Comparison of ENCODE assay signal across 16 cellular contexts in the genomic region with DNA sequence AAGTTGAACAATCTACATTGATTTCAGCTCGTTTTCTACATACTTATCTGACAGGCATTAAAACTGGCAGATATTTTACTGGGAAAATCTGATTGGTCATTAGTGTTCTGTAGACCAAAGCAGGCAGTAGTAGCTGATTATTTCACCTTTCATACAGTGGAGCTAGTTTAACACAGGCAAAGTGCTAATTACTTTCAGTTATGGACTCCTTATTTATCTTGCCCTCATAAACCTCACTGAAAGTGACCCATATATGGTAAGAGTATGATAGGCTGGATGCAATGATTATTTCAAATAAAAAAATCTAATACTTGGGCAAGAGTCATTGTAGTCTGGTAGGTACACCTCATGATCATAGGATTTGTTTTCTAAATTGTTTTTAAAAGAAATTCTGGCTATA.
A peak's percentile ranks its signal among the peaks of the same experiment; 100 is the strongest.
DNase-seq lines count a peak whose midpoint lies in the region; ATAC-seq, FAIRE-seq and TF ChIP-seq lines count a peak whose summit lies in the region.
"Had no signal": no experiment of that assay in that cellular context is flagged by ENCODE, and none has a peak within 500 bp of the region (broad histone marks: within the 10 kb centered on the region; RNA-seq: fewer than 3 reads in every experiment).

No MANE protein-coding gene starts in this region.

- peaks cover 12% of the 10 kb centered on the region for H3K4me1 ChIP-seq in mucosa of descending colon (ENCODE audit: low read depth)
- H3K4me1 ChIP-seq in smooth muscle cell (ENCODE audit: low read depth), result peaks cover 17% of the 10 kb centered on the region
- peaks cover 0 to 23% (median 2%) of the 10 kb centered on the region in 4 donors for H3K4me1 ChIP-seq in Peyer's patch

- peak; percentile 66 for ATAC-seq in mucosa of descending colon
- ATAC-seq: GM12878, GM23338, HCT116 had no signal

- H3K36me3 Mint-ChIP-seq in chondrocyte (ENCODE audit: low read depth), result peaks cover 12% of the 10 kb centered on the region
- H3K36me3 Mint-ChIP-seq: CD4-positive, alpha-beta memory T cell had no signal

- H3K4me3 ChIP-seq in mucosa of descending colon, result no peak overlapping the region
- H3K4me3 ChIP-seq in smooth muscle cell, result no peak overlapping the region
- H3K4me3 ChIP-seq in Peyer's patch, result no peak overlapping the region
- H3K4me3 ChIP-seq: GM12878, GM23338 had no signal

- WGBS in smooth muscle cell (ENCODE audit: low lambda C conversion rate), result 83% methylated on average over 1 of the region's 1 CpG

- no peaks in the 10 kb centered on the region for H3K9me3 ChIP-seq in mucosa of descending colon
- no peaks in the 10 kb centered on the region for H3K9me3 ChIP-seq in smooth muscle cell (replicated peaks; ENCODE audit: low read depth)
- H3K9me3 ChIP-seq in Peyer's patch, result no peaks in the 10 kb centered on the region
- H3K9me3 ChIP-seq: Caco-2 had no signal

- H3K27ac ChIP-seq in smooth muscle cell (ENCODE audit: low read depth), result peak overlapping the region; percentile 91
- H3K27ac ChIP-seq in Peyer's patch, result no peak overlapping the region

- no peaks in the 10 kb centered on the region for H3K9me3 Mint-ChIP-seq in chondrocyte (ENCODE audit: low read depth)
- H3K9me3 Mint-ChIP-seq: CD4-positive, alpha-beta memory T cell; GM23338; H9 had no signal

- no peaks in the 10 kb centered on the region for H3K27me3 Mint-ChIP-seq in chondrocyte (ENCODE audit: low read depth)
- H3K27me3 Mint-ChIP-seq: CD4-positive, alpha-beta memory T cell had no signal

- no peak for TF ChIP-seq POLR2A in Peyer's patch (IDR thresholded peaks at IDR 0.05)

- H2AFZ ChIP-seq in smooth muscle cell (ENCODE audit: low read depth), result no peak overlapping the region
- H2AFZ ChIP-seq: GM23338 had no signal

- peak overlapping the region; percentile 27 for H3K27ac Mint-ChIP-seq in chondrocyte (ENCODE audit: unreplicated experiment)
- H3K27ac Mint-ChIP-seq: CD4-positive, alpha-beta memory T cell; GM23338; H9 had no signal

- no peak for DNase-seq in chondrocyte (ENCODE audit: low spot score)
- no peak for DNase-seq in mucosa of descending colon
- DNase-seq in smooth muscle cell (lab: John Stamatoyannopoulos, UW; ENCODE audit: unreplicated experiment), result no peak
- no peak for DNase-seq in Peyer's patch
- DNase-seq in COLO829 (ENCODE audit: low spot score), result no peak
- DNase-seq in RCC 7860 (ENCODE audit: low spot score), result no peak
- DNase-seq: C1 segment of cervical spinal cord; Caco-2; CD4-positive, alpha-beta memory T cell; DMS153; DND-41; GDM1; H9 had no signal

- intact Hi-C loops in mucosa of descending colon (cut with DNase I, micrococcal nuclease), result no loop called here

- H3F3A ChIP-seq in smooth muscle cell (ENCODE audit: low read depth), result peaks cover 11% of the 10 kb centered on the region

- H3K4me3 Mint-ChIP-seq in chondrocyte (ENCODE audit: unreplicated experiment), result no peak overlapping the region
- H3K4me3 Mint-ChIP-seq: CD4-positive, alpha-beta memory T cell; GM23338; H9 had no signal

- H3K27me3 ChIP-seq in smooth muscle cell (ENCODE audit: low read depth) (no peaks in the 10 kb centered on the region), Peyer's patch (no peaks in the 10 kb centered on the region)

- H3K79me2 ChIP-seq in smooth muscle cell (ENCODE audit: low read depth), result no peaks in the 10 kb centered on the region

- no peak overlapping the region for H3K9ac ChIP-seq in smooth muscle cell (ENCODE audit: low read depth)

- no peaks in the 10 kb centered on the region for H4K20me1 ChIP-seq in smooth muscle cell (ENCODE audit: low read depth)

- FAIRE-seq in RCC 7860 (lab: Jason Lieb, UNC), result no peak
- FAIRE-seq: GM12878 had no signal

- H3K36me3 ChIP-seq in mucosa of descending colon (ENCODE audit: low read depth) (no peaks in the 10 kb centered on the region), smooth muscle cell (ENCODE audit: low read depth) (peaks cover 9% of the 10 kb centered on the region), Peyer's patch (no peaks in the 10 kb centered on the region)

- H3K4me1 Mint-ChIP-seq in chondrocyte (ENCODE audit: low read depth), result peaks cover 57% of the 10 kb centered on the region
- H3K4me1 Mint-ChIP-seq: CD4-positive, alpha-beta memory T cell had no signal

- TF ChIP-seq CTCF in chondrocyte (IDR thresholded peaks at IDR 0.05) (no peak), mucosa of descending colon (IDR thresholded peaks at IDR 0.05) (no peak), smooth muscle cell (IDR thresholded peaks at IDR 0.05; ENCODE audit: borderline replicate concordance, insufficient read depth, poor library complexity, severe bottlenecking) (no peak), Peyer's patch (IDR thresholded peaks at IDR 0.05) (no peak)

- H3K4me2 ChIP-seq in smooth muscle cell, result no peak overlapping the region
- H3K4me2 ChIP-seq: GM23338 had no signal
